8 cellular contexts compared by ENCODE assay signal in the genomic region with DNA sequence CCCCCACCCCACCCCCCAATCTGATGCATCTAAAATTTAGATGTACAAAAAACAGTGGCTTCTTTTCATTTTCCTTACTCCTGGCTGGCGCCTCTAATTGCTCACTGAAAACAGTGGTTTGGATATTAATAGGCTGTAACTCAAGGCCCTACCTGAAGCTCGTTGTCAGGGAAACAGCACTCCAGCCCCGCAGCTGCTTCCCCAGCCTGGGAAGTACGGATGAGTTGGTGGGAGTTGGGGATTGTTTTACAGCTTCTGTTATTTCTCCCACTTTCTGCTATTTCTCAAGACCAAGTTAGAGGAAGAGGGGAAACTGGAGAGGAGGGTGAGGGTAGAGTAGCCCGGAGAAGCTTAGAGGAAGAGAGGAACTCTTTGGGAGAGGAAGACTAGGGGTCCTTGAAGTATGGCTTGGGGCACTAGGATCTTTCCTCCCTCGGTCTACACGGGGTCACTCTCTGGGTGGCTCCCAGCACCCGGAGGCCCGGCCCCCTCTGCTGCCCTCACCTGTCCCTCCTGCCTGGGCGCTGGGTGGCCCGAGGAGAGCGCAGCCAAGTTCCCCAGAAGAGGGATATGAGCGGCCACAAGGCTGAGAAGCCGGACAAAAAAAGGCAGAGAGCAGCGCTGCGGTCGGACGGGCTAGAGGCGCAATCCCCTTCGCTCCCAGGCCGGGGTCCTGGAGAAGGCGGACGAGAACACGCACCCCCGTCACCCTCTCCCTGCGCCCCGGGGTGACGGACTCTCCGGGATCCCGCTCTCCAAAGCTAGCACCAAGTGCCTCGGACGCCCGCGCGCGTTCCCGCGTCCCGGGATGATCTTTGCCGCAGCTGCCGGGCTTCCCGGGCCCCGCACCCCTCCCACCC. TPM values are rescaled to one million over a fixed set of nuclear protein-coding genes. Genes with fewer than 3 reads are reported as not detected.
DNase-seq lines count a peak whose midpoint lies in the region; ATAC-seq, FAIRE-seq and TF ChIP-seq lines count a peak whose summit lies in the region.

No MANE protein-coding gene starts in this region.

- H2AK5ac ChIP-seq in IMR-90 (ENCODE audit: low read depth, low read length), result no peak overlapping the region

- no peak overlapping the region for H3K27ac Mint-ChIP-seq in Calu3 (ENCODE audit: unreplicated experiment)
- H3K27ac Mint-ChIP-seq in activated CD8-positive, alpha-beta T cell treated with anti-CD3 and anti-CD28 coated beads, Interleukin-2, amount 10 ng/mL, durations not matched to agents 7 days and 5 days, result no peak overlapping the region

- TF ChIP-seq POLR2A in IMR-90 (IDR thresholded peaks at IDR 0.05; ENCODE audit: low read depth, low read length) (no peak), testis (IDR thresholded peaks at IDR 0.05) (no peak)

- FAIRE-seq in kidney (lab: Jason Lieb, UNC), result no peak

- TF ChIP-seq CTCF in Calu3 (IDR thresholded peaks at IDR 0.05; ENCODE audit: unreplicated experiment) (no peak), IMR-90 (conservative IDR thresholded peaks at IDR 0.05; ENCODE audit: low read depth, low read length) (no peak), kidney (IDR thresholded peaks at IDR 0.05; ENCODE audit: borderline replicate concordance, extremely low read depth, insufficient read depth) (no peak), testis (IDR thresholded peaks at IDR 0.05) (no peak)

- H2BK5ac ChIP-seq in IMR-90 (ENCODE audit: low read depth, low read length, poor library complexity, severe bottlenecking), result no peak overlapping the region

- H3K4me2 ChIP-seq in IMR-90 (ENCODE audit: low read depth, low read length), result peak overlapping the region; percentile 83

- peak overlapping the region; percentile 59 for H2AFZ ChIP-seq in IMR-90 (replicated peaks; ENCODE audit: low read length, poor library complexity)

- BruUV-seq in Calu3 (replicated peaks; lab: Mats Ljungman, UMichigan) (no TSS peak), IMR-90 (replicated peaks; lab: Mats Ljungman, UMichigan) (no TSS peak)

- no peak overlapping the region for H2BK20ac ChIP-seq in IMR-90 (ENCODE audit: low read depth, low read length)

- H4K20me1 ChIP-seq in IMR-90 (ENCODE audit: insufficient read depth, low read length), result no peaks in the 10 kb centered on the region

- no peaks in the 10 kb centered on the region for H3K9me3 Mint-ChIP-seq in Calu3 (ENCODE audit: low read depth, unreplicated experiment)
- H3K9me3 Mint-ChIP-seq in activated CD8-positive, alpha-beta T cell treated with anti-CD3 and anti-CD28 coated beads, Interleukin-2, amount 10 ng/mL, durations not matched to agents 7 days and 5 days (ENCODE audit: insufficient read depth), result no peaks in the 10 kb centered on the region

- 2% methylated on average over 9 of the region's 43 CpGs; no CpG with 5 or more reads in 1 of the 2 experiments for WGBS in IMR-90 (ENCODE audit: extremely low coverage in 2 of 2, insufficient read length in 1 of 2), 2 experiments
- 10 to 37% methylated on average over 9 to 39 of the region's 43 CpGs for WGBS in testis, 2 donors

- peaks cover 92% of the 10 kb centered on the region for H3K27me3 Mint-ChIP-seq in Calu3 (ENCODE audit: unreplicated experiment)
- peaks cover 58% of the 10 kb centered on the region for H3K27me3 Mint-ChIP-seq in activated CD8-positive, alpha-beta T cell treated with anti-CD3 and anti-CD28 coated beads, Interleukin-2, amount 10 ng/mL, durations not matched to agents 7 days and 5 days (ENCODE audit: low read depth)

- dilution Hi-C loops in IMR-90 (cut with HindIII; ENCODE audit: low sequenced_read_pairs, unreplicated experiment), result no loop called here

- H3K36me3 Mint-ChIP-seq in Calu3 (ENCODE audit: insufficient read depth, unreplicated experiment), result no peaks in the 10 kb centered on the region
- H3K36me3 Mint-ChIP-seq in activated CD8-positive, alpha-beta T cell treated with anti-CD3 and anti-CD28 coated beads, Interleukin-2, amount 10 ng/mL, durations not matched to agents 7 days and 5 days (ENCODE audit: low read depth), result no peaks in the 10 kb centered on the region

- H3K36me3 ChIP-seq in IMR-90 (ENCODE audit: control insufficient read depth, insufficient read depth, low read length) (no peaks in the 10 kb centered on the region), kidney (ENCODE audit: control insufficient read depth in 1 of 2, insufficient read depth in 2 of 2, low read length in 2 of 2) (no peaks in the 10 kb centered on the region), testis (ENCODE audit: low read depth, missing control alignments) (no peaks in the 10 kb centered on the region)

- CTCF ChIA-PET in Calu3 (lab: Charles Lee) (interaction anchor here (0.6 to 0.8 kb wide), 2 partner anchors 55 to 159 kb away, joined by 3 to 4 read pairs; no protein-coding TSS in a partner anchor), IMR-90 (lab: Yijun Ruan, JAX) (interaction anchor here (0.7 kb wide), 1 partner anchor 39 kb away, joined by 3 read pairs; no protein-coding TSS in a partner anchor)
- CTCF ChIA-PET in activated CD8-positive, alpha-beta T cell treated with anti-CD3 and anti-CD28 coated beads, Interleukin-2, amount 10 ng/mL, durations not matched to agents 7 days and 5 days (lab: Charles Lee), result interaction anchor here (0.8 to 5.1 kb wide), 4 partner anchors 12 to 242 kb away, joined by 3 to 57 read pairs (median 4); no protein-coding TSS in a partner anchor

- no peak overlapping the region for H3K56ac ChIP-seq in IMR-90 (ENCODE audit: extremely low read depth, insufficient read depth, low read length)

- H3K4ac ChIP-seq in IMR-90 (ENCODE audit: low read depth, low read length), result no peak overlapping the region

- no peak overlapping the region for H4K5ac ChIP-seq in IMR-90 (ENCODE audit: low read depth, low read length)

- peak overlapping the region; percentile 68 for H3K4me3 Mint-ChIP-seq in Calu3 (ENCODE audit: low read depth, unreplicated experiment)
- peak overlapping the region; percentile 50 for H3K4me3 Mint-ChIP-seq in activated CD8-positive, alpha-beta T cell treated with anti-CD3 and anti-CD28 coated beads, Interleukin-2, amount 10 ng/mL, durations not matched to agents 7 days and 5 days

- H3K27ac ChIP-seq in IMR-90 (ENCODE audit: insufficient read depth, low read length), result no peak overlapping the region
- H3K27ac ChIP-seq in kidney (ENCODE audit: low read depth in 2 of 2, low read length in 2 of 2), result no peak overlapping the region
- H3K27ac ChIP-seq in testis, result no peak overlapping the region

- H3K14ac ChIP-seq in IMR-90 (replicated peaks; ENCODE audit: low read depth, low read length), result no peak overlapping the region

- no peaks in the 10 kb centered on the region for H3K4me1 Mint-ChIP-seq in Calu3 (ENCODE audit: low read depth, unreplicated experiment)
- peaks cover 11% of the 10 kb centered on the region for H3K4me1 Mint-ChIP-seq in activated CD8-positive, alpha-beta T cell treated with anti-CD3 and anti-CD28 coated beads, Interleukin-2, amount 10 ng/mL, durations not matched to agents 7 days and 5 days (ENCODE audit: low read depth)

- no peak overlapping the region for H3K9ac ChIP-seq in IMR-90 (ENCODE audit: low read depth, low read length)
- peak overlapping the region in 1 of 2 donors; percentile 46 for H3K9ac ChIP-seq in kidney (ENCODE audit: low read length in 2 of 2)

- no peak overlapping the region for H2BK15ac ChIP-seq in IMR-90 (ENCODE audit: low read depth, low read length)

- intact Hi-C loops in Calu3 (cut with micrococcal nuclease; ENCODE audit: unreplicated experiment), result no loop called here
- intact Hi-C loops in IMR-90 (cut with micrococcal nuclease), result no loop called here
- intact Hi-C loops in kidney (cut with DNase I), result no loop called here
- intact Hi-C loops in testis (cut with DNase I; ENCODE audit: low total_unique reads), result no loop called here

- H3K4me1 ChIP-seq in IMR-90 (ENCODE audit: control insufficient read depth, insufficient read depth, low read length) (peaks cover 2% of the 10 kb centered on the region; the same call in 1 of the 2 replicates), kidney (ENCODE audit: control insufficient read depth in 1 of 2, insufficient read depth in 1 of 2, low read depth in 1 of 2, low read length in 2 of 2) (peaks cover 0 to 2% of the 10 kb centered on the region in 2 donors), testis (no peaks in the 10 kb centered on the region)

- no peak for TF ChIP-seq RAD21 in IMR-90 (IDR thresholded peaks at IDR 0.05; ENCODE audit: low read length)

- no peaks in the 10 kb centered on the region for H3K79me1 ChIP-seq in IMR-90 (ENCODE audit: low read depth in 1 of 2, low read length in 2 of 2)

- H3K18ac ChIP-seq in IMR-90 (ENCODE audit: low read depth, low read length), result no peak overlapping the region

- H3K9me1 ChIP-seq in IMR-90 (ENCODE audit: insufficient read depth, low read length), result no peaks in the 10 kb centered on the region

- H2BK120ac ChIP-seq in IMR-90 (ENCODE audit: low read depth, low read length), result no peak overlapping the region

- H2AK9ac ChIP-seq in IMR-90 (replicated peaks; ENCODE audit: low read depth, low read length, poor library complexity), result no peak overlapping the region

- H3K4me3 ChIP-seq in IMR-90 (ENCODE audit: insufficient read depth, low read depth, low read length) (no peak overlapping the region), kidney (ENCODE audit: low read length in 2 of 2) (peak overlapping the region; percentile 23 to 37), testis (peak overlapping the region; percentile 49 to 67)

- no peak overlapping the region for H4K91ac ChIP-seq in IMR-90 (ENCODE audit: insufficient read depth, low read depth, low read length)

- POLR2A ChIA-PET in IMR-90 (lab: Charles Lee; ENCODE audit: unreplicated experiment), result no interaction called here
- POLR2A ChIA-PET in activated CD8-positive, alpha-beta T cell treated with anti-CD3 and anti-CD28 coated beads, Interleukin-2, amount 10 ng/mL, durations not matched to agents 7 days and 5 days (lab: Charles Lee), result no interaction called here

- peak; percentile 12 for DNase-seq in Calu3
- no peak for DNase-seq in IMR-90
- no peak for DNase-seq in activated CD8-positive, alpha-beta T cell treated with anti-CD3 and anti-CD28 coated beads, Interleukin-2, amount 10 ng/mL, durations not matched to agents 7 days and 5 days
- DNase-seq in kidney, result no peak
- DNase-seq in testis, result no peak
- DNase-seq in COLO829 (ENCODE audit: low spot score), result no peak

- in situ Hi-C loops in IMR-90 (cut with MboI; ENCODE audit: low sequenced_read_pairs), result no loop called here

- no peak overlapping the region for H4K8ac ChIP-seq in IMR-90 (ENCODE audit: low read depth in 2 of 2, low read length in 2 of 2)

- H3K23ac ChIP-seq in IMR-90 (ENCODE audit: low read depth, low read length), result no peak overlapping the region

- peaks cover 2% of the 10 kb centered on the region; the same call in 1 of the 2 replicates for H3K9me3 ChIP-seq in IMR-90 (ENCODE audit: control insufficient read depth, insufficient read depth, low read length)
- H3K9me3 ChIP-seq in kidney (ENCODE audit: control insufficient read depth in 1 of 2, low read length in 2 of 2), result no peaks in the 10 kb centered on the region
- H3K9me3 ChIP-seq in testis, result no peaks in the 10 kb centered on the region

- ATAC-seq in IMR-90 (ENCODE audit: low read depth), result no peak; the same call in 1 of the 2 replicates
- ATAC-seq in activated CD8-positive, alpha-beta T cell treated with anti-CD3 and anti-CD28 coated beads, Interleukin-2, amount 10 ng/mL, durations not matched to agents 7 days and 5 days, result no peak
- ATAC-seq in HG03457 (IDR thresholded peaks at IDR 0.05; ENCODE audit: unreplicated experiment), result no peak
- no peak for ATAC-seq in HG03469 (IDR thresholded peaks at IDR 0.05; ENCODE audit: unreplicated experiment)

- H3K27me3 ChIP-seq in IMR-90 (ENCODE audit: control insufficient read depth, insufficient read depth, low read length), result peaks cover 78% of the 10 kb centered on the region
- H3K27me3 ChIP-seq in testis, result no peaks in the 10 kb centered on the region

RNA-seq across cellular contexts. Expression of gene SPTB, which starts 0.7 kb away (rescaled TPM):
- total RNA-seq in Calu3 (2022), result 0.05 TPM in 1 of 2 replicates, not detected in the other
- under 0.01 TPM in 2 replicates for total RNA-seq in IMR-90 (2012; rRNA removed)
- polyA plus RNA-seq in IMR-90 (2012; rRNA removed), result 0.03 and 0.07 TPM in 2 replicates
- polyA plus RNA-seq in IMR-90 (2012; cell fraction: cytosol; rRNA removed), result 0.01 and 0.03 TPM in 2 replicates
- 0.05 and 0.10 TPM in 2 replicates for polyA plus RNA-seq in IMR-90 (2012; cell fraction: nucleus; rRNA removed; ENCODE audit: low replicate concordance)
- not detected for total RNA-seq in activated CD8-positive, alpha-beta T cell treated with anti-CD3 and anti-CD28 coated beads, Interleukin-2, amount 10 ng/mL, durations not matched to agents 7 days and 5 days
- total RNA-seq in kidney, result 1.7 TPM
- 2.2 TPM for polyA plus RNA-seq in kidney (ENCODE audit: insufficient read depth, low read depth, low replicate concordance)
- 1 to 10 TPM; 5.6 to 6.6 TPM for total RNA-seq in testis
- polyA plus RNA-seq in testis (ENCODE audit: insufficient read depth, low read depth, low replicate concordance), result 3.3 TPM

RNA-seq across cellular contexts. Expression of gene CHURC1, which starts 35.2 kb away (rescaled TPM):
- total RNA-seq in Calu3 (2022), result 48.5 and 48.8 TPM in 2 replicates
- total RNA-seq in IMR-90 (2012; rRNA removed), result 38.0 and 51.9 TPM in 2 replicates
- polyA plus RNA-seq in IMR-90 (2012; rRNA removed), result 65.1 and 69.5 TPM in 2 replicates
- polyA plus RNA-seq in IMR-90 (2012; cell fraction: cytosol; rRNA removed), result 7.7 and 33.2 TPM in 2 replicates
- polyA plus RNA-seq in IMR-90 (2012; cell fraction: nucleus; rRNA removed; ENCODE audit: low replicate concordance), result 2.5 and 15.1 TPM in 2 replicates
- 10 to 100 TPM; 62.4 to 72.2 TPM for total RNA-seq in activated CD8-positive, alpha-beta T cell treated with anti-CD3 and anti-CD28 coated beads, Interleukin-2, amount 10 ng/mL, durations not matched to agents 7 days and 5 days
- total RNA-seq in kidney, result 70.4 TPM
- polyA plus RNA-seq in kidney (ENCODE audit: insufficient read depth, low read depth, low replicate concordance), result 41.0 TPM
- 10 to 100 TPM; 53.5 to 55.7 TPM for total RNA-seq in testis
- 62.8 TPM for polyA plus RNA-seq in testis (ENCODE audit: insufficient read depth, low read depth, low replicate concordance)
